8 cellular contexts compared by ENCODE assay signal in genomic region chr13:24271611-24272451, GRCh38. TPM values are rescaled to one million over a fixed set of nuclear protein-coding genes. Genes with fewer than 3 reads are reported as not detected.
DNase-seq lines count a peak whose midpoint lies in the region; ATAC-seq and TF ChIP-seq lines count a peak whose summit lies in the region.

No MANE protein-coding gene starts in this region.

- intact Hi-C loops in activated CD8-positive, alpha-beta T cell treated with anti-CD3 and anti-CD28 coated beads for 36 hours (cut with micrococcal nuclease), result loop anchor here (2.0 kb wide), 1 partner anchor 19 kb away; no protein-coding TSS in a partner anchor
- intact Hi-C loops in mucosa of descending colon (cut with DNase I, micrococcal nuclease) (no loop called here), testis (cut with DNase I; ENCODE audit: low total_unique reads) (no loop called here)

- no peak for TF ChIP-seq CTCF in KMS-11 (conservative IDR thresholded peaks at IDR 0.05; ENCODE audit: low read depth, low read length)
- TF ChIP-seq CTCF in activated CD8-positive, alpha-beta T cell treated with anti-CD3 and anti-CD28 coated beads for 36 hours (IDR thresholded peaks at IDR 0.05), result no peak
- no peak for TF ChIP-seq CTCF in endodermal cell (conservative IDR thresholded peaks at IDR 0.05)
- no peak for TF ChIP-seq CTCF in mucosa of descending colon (IDR thresholded peaks at IDR 0.05)
- no peak for TF ChIP-seq CTCF in testis (IDR thresholded peaks at IDR 0.05)

- H3K4me2 ChIP-seq in KMS-11, result peak overlapping the region; percentile 29; the same call in 1 of the 2 replicates

- H3K36me3 ChIP-seq in KMS-11 (ENCODE audit: insufficient read depth) (no peaks in the 10 kb centered on the region), endodermal cell (ENCODE audit: control insufficient read depth, insufficient read depth, low read length) (no peaks in the 10 kb centered on the region), mucosa of descending colon (ENCODE audit: low read depth) (no peaks in the 10 kb centered on the region), testis (ENCODE audit: low read depth, missing control alignments) (no peaks in the 10 kb centered on the region)

- H3K36me3 Mint-ChIP-seq in activated CD8-positive, alpha-beta T cell treated with anti-CD3 and anti-CD28 coated beads for 36 hours (ENCODE audit: low read depth), result peaks cover 28% of the 10 kb centered on the region
- no peaks in the 10 kb centered on the region for H3K36me3 Mint-ChIP-seq in endodermal cell (ENCODE audit: low read depth)

- no peaks in the 10 kb centered on the region for H3K27me3 Mint-ChIP-seq in activated CD8-positive, alpha-beta T cell treated with anti-CD3 and anti-CD28 coated beads for 36 hours
- H3K27me3 Mint-ChIP-seq in endodermal cell (ENCODE audit: insufficient read depth), result no peaks in the 10 kb centered on the region

- peaks cover 84% of the 10 kb centered on the region for H3K4me1 Mint-ChIP-seq in activated CD8-positive, alpha-beta T cell treated with anti-CD3 and anti-CD28 coated beads for 36 hours (ENCODE audit: low read depth)
- peaks cover 14% of the 10 kb centered on the region for H3K4me1 Mint-ChIP-seq in endodermal cell

- peaks cover 30% of the 10 kb centered on the region for H3K4me1 ChIP-seq in KMS-11 (ENCODE audit: low read depth, poor library complexity, severe bottlenecking)
- H3K4me1 ChIP-seq in endodermal cell (ENCODE audit: control insufficient read depth, insufficient read depth, low read length), result no peaks in the 10 kb centered on the region
- peaks cover 32% of the 10 kb centered on the region for H3K4me1 ChIP-seq in mucosa of descending colon (ENCODE audit: low read depth)
- H3K4me1 ChIP-seq in testis, result peaks cover 37% of the 10 kb centered on the region

- H3K79me2 ChIP-seq in KMS-11 (ENCODE audit: insufficient read depth, low read depth), result no peaks in the 10 kb centered on the region

- no peak overlapping the region for H2AFZ ChIP-seq in KMS-11 (ENCODE audit: low read depth)

- CTCF ChIA-PET in activated CD8-positive, alpha-beta T cell treated with anti-CD3 and anti-CD28 coated beads for 36 hours (lab: Charles Lee), result interaction anchor here (1.0 to 1.6 kb wide), 3 partner anchors 13 to 18 kb away, joined by 3 to 5 read pairs (median 4); no protein-coding TSS in a partner anchor

- no peaks in the 10 kb centered on the region for H3K27me3 ChIP-seq in KMS-11 (ENCODE audit: insufficient read depth, low read depth)
- no peaks in the 10 kb centered on the region for H3K27me3 ChIP-seq in endodermal cell (ENCODE audit: control insufficient read depth, insufficient read depth, low read length, poor library complexity, severe bottlenecking)
- H3K27me3 ChIP-seq in testis, result no peaks in the 10 kb centered on the region

- ATAC-seq in GM21576 (IDR thresholded peaks at IDR 0.05; ENCODE audit: unreplicated experiment) (peak; percentile 43), mucosa of descending colon (peak; percentile 76)
- peak; percentile 53 for ATAC-seq in activated CD8-positive, alpha-beta T cell treated with anti-CD3 and anti-CD28 coated beads for 36 hours

- H3K9ac ChIP-seq in KMS-11, result no peak overlapping the region
- no peak overlapping the region for H3K9ac ChIP-seq in endodermal cell (ENCODE audit: extremely low read depth, low read length, poor library complexity, severe bottlenecking)

- DNase-seq in Daoy (ENCODE audit: low read depth), result peak; percentile 16
- DNase-seq in activated CD8-positive, alpha-beta T cell treated with anti-CD3 and anti-CD28 coated beads for 36 hours, result peak; percentile 78
- DNase-seq in endodermal cell, result peak; percentile 39
- DNase-seq in mucosa of descending colon, result peak; percentile 66 to 87 (median 83)
- DNase-seq in testis, result peak; percentile 81
- DNase-seq in HT-29 (ENCODE audit: low spot score), result no peak

- no peaks in the 10 kb centered on the region for H4K20me1 ChIP-seq in KMS-11 (ENCODE audit: insufficient read depth)

- peak overlapping the region; percentile 87 for H3K4me3 Mint-ChIP-seq in activated CD8-positive, alpha-beta T cell treated with anti-CD3 and anti-CD28 coated beads for 36 hours
- H3K4me3 Mint-ChIP-seq in endodermal cell, result no peak overlapping the region

- H3K9me3 Mint-ChIP-seq in activated CD8-positive, alpha-beta T cell treated with anti-CD3 and anti-CD28 coated beads for 36 hours, result no peaks in the 10 kb centered on the region
- H3K9me3 Mint-ChIP-seq in endodermal cell, result no peaks in the 10 kb centered on the region

- 92 to 93% methylated on average over 8 to 25 of the region's 25 CpGs for WGBS in endodermal cell (ENCODE audit: insufficient coverage in 1 of 2, insufficient read length in 1 of 2), 2 experiments
- 24 to 36% methylated on average over 22 to 25 of the region's 25 CpGs for WGBS in testis, 2 donors

- POLR2A ChIA-PET in activated CD8-positive, alpha-beta T cell treated with anti-CD3 and anti-CD28 coated beads for 36 hours (lab: Charles Lee), result interaction anchor here (0.6 to 14.8 kb wide), 4 partner anchors 9 to 31 kb away, joined by 3 to 227 read pairs (median 44); no protein-coding TSS in a partner anchor

- H3K27ac ChIP-seq in KMS-11 (no peak overlapping the region), endodermal cell (ENCODE audit: low read depth, low read length) (peak overlapping the region; percentile 72), testis (peak overlapping the region; percentile 86 to 87)

- peak overlapping the region; percentile 98 for H3K27ac Mint-ChIP-seq in activated CD8-positive, alpha-beta T cell treated with anti-CD3 and anti-CD28 coated beads for 36 hours
- no peak overlapping the region for H3K27ac Mint-ChIP-seq in endodermal cell

- no peak for TF ChIP-seq POLR2A in testis (IDR thresholded peaks at IDR 0.05)

- H3K9me3 ChIP-seq in endodermal cell (ENCODE audit: control insufficient read depth, low read length), result no peaks in the 10 kb centered on the region
- H3K9me3 ChIP-seq in mucosa of descending colon, result no peaks in the 10 kb centered on the region
- H3K9me3 ChIP-seq in testis, result no peaks in the 10 kb centered on the region

- H3K4me3 ChIP-seq in KMS-11 (IDR thresholded peaks at IDR 0.05; ENCODE audit: insufficient read depth, low read depth, low read length) (no peak overlapping the region), endodermal cell (ENCODE audit: low read length) (no peak overlapping the region), mucosa of descending colon (no peak overlapping the region), testis (peak overlapping the region; percentile 29 to 48)

RNA-seq across cellular contexts. Expression of gene C1QTNF9, which starts 37.5 kb away (rescaled TPM):
- total RNA-seq in Daoy (2014; rRNA removed; shearing (Covaris generic)), result not detected in 2 replicates
- not detected for total RNA-seq in activated CD8-positive, alpha-beta T cell treated with anti-CD3 and anti-CD28 coated beads for 36 hours
- not detected for total RNA-seq in endodermal cell
- polyA plus RNA-seq in endodermal cell (2013, experiment 1 of 2), result not detected
- not detected for polyA plus RNA-seq in endodermal cell (2013, experiment 2 of 2)
- under 1 TPM in 2 of 3 donors, not detected in 1; 0.38 to 0.54 TPM for total RNA-seq in mucosa of descending colon
- 1 to 10 TPM in 1 of 2 donors, under 1 TPM in 1; 0.43 to 2.4 TPM for total RNA-seq in testis
- polyA plus RNA-seq in testis (ENCODE audit: insufficient read depth, low read depth, low replicate concordance), result 1.1 TPM
- 0.61 TPM in 1 of 2 replicates, not detected in the other for total RNA-seq in HT-29 (2014; rRNA removed; shearing (Covaris generic))

Comparison
In these comparisons a context has a peak if more than half of its experiments do, and no peak if none do; other contexts are left out.
1. H3K4me3 ChIP-seq: peak in testis (2 of 2); none in KMS-11 (single experiment), endodermal cell (single experiment) and mucosa of descending colon (single experiment).
2. Peak in every context shown above with its lines, with median percentiles within 50 percentile points of each other: ATAC-seq.